9 cellular contexts compared by ENCODE assay signal in genomic region chr19:10390652-10391286, GRCh38. TPM values are rescaled to one million over a fixed set of nuclear protein-coding genes. Genes with fewer than 3 reads are reported as not detected.
DNase-seq lines count a peak whose midpoint lies in the region; ATAC-seq, FAIRE-seq and TF ChIP-seq lines count a peak whose summit lies in the region.
"Had no signal": no experiment of that assay in that cellular context is flagged by ENCODE, and none has a peak within 500 bp of the region (broad histone marks: within the 10 kb centered on the region; RNA-seq: fewer than 3 reads in every experiment).

No MANE protein-coding gene starts in this region.

- H3K4me3 ChIP-seq in PC-3 (ENCODE audit: low read length) = no peak overlapping the region
- H3K4me3 ChIP-seq in fibroblast of the aortic adventitia (ENCODE audit: low read depth, low read length) = no peak overlapping the region
- H3K4me3 ChIP-seq: SK-N-MC had no signal

- H3K27ac ChIP-seq in PC-3 (ENCODE audit: low read length) = no peak overlapping the region
- H3K27ac ChIP-seq: SK-N-MC had no signal

- POLR2A ChIA-PET in PC-3 (lab: Charles Lee; ENCODE audit: unreplicated experiment) = no interaction called here

- no peaks in the 10 kb centered on the region for H4K20me1 ChIP-seq in PC-3 (ENCODE audit: low read length)

- H3K36me3 ChIP-seq in PC-3 (ENCODE audit: low read depth, low read length) = peaks cover 28% of the 10 kb centered on the region

- ATAC-seq in PC-3 (peak; percentile 71), GM18520 (IDR thresholded peaks at IDR 0.05; ENCODE audit: unreplicated experiment) (no peak), HG03280 (IDR thresholded peaks at IDR 0.05; ENCODE audit: unreplicated experiment) (no peak)

- no peak overlapping the region for H2AFZ ChIP-seq in PC-3 (ENCODE audit: low read length)

- H3K4me2 ChIP-seq in PC-3 (ENCODE audit: low read length) = no peak overlapping the region

- intact Hi-C loops in PC-3 (cut with micrococcal nuclease) = no loop called here
- intact Hi-C loops in activated T-helper 1 cell treated with anti-CD3 and anti-CD28 coated beads, Interleukin-12 subunit alpha, Interleukin-12 subunit beta, Interleukin-2, Interleukin-4 antibody, amounts not matched to agents 30 ng/mL and 10 ng/mL and 1 ng/mL, durations not matched to agents 14 hours and 24 hours and 36 hours (cut with micrococcal nuclease) = loop anchor here (1.0 kb wide), 1 partner anchor 46 kb away; no protein-coding TSS in a partner anchor

- H3K9me2 ChIP-seq in PC-3 (replicated peaks; ENCODE audit: low read length) = no peaks in the 10 kb centered on the region

- H3K4me3 Mint-ChIP-seq in activated T-helper 1 cell treated with anti-CD3 and anti-CD28 coated beads, Interleukin-12 subunit alpha, Interleukin-12 subunit beta, Interleukin-2, Interleukin-4 antibody, amounts not matched to agents 30 ng/mL and 10 ng/mL and 1 ng/mL, durations not matched to agents 14 hours and 24 hours and 36 hours = no peak overlapping the region
- H3K4me3 Mint-ChIP-seq in osteocyte (ENCODE audit: unreplicated experiment) = no peak overlapping the region

- no TSS peak for BruUV-seq in PC-3 (replicated peaks; lab: Mats Ljungman, UMichigan)

- peak overlapping the region; percentile 40 for H3K27ac Mint-ChIP-seq in activated T-helper 1 cell treated with anti-CD3 and anti-CD28 coated beads, Interleukin-12 subunit alpha, Interleukin-12 subunit beta, Interleukin-2, Interleukin-4 antibody, amounts not matched to agents 30 ng/mL and 10 ng/mL and 1 ng/mL, durations not matched to agents 14 hours and 24 hours and 36 hours
- H3K27ac Mint-ChIP-seq in osteocyte (ENCODE audit: unreplicated experiment) = peak overlapping the region; percentile 1

- H3K27me3 Mint-ChIP-seq in activated T-helper 1 cell treated with anti-CD3 and anti-CD28 coated beads, Interleukin-12 subunit alpha, Interleukin-12 subunit beta, Interleukin-2, Interleukin-4 antibody, amounts not matched to agents 30 ng/mL and 10 ng/mL and 1 ng/mL, durations not matched to agents 14 hours and 24 hours and 36 hours (ENCODE audit: insufficient read depth) = no peaks in the 10 kb centered on the region
- H3K27me3 Mint-ChIP-seq in osteocyte (ENCODE audit: unreplicated experiment) = no peaks in the 10 kb centered on the region

- H3K4me1 ChIP-seq in PC-3 (ENCODE audit: insufficient read depth, low read length) = no peaks in the 10 kb centered on the region

- peak; percentile 70 for FAIRE-seq in HTR-8/SVneo (lab: Jason Lieb, UNC)

- H3K36me3 Mint-ChIP-seq in activated T-helper 1 cell treated with anti-CD3 and anti-CD28 coated beads, Interleukin-12 subunit alpha, Interleukin-12 subunit beta, Interleukin-2, Interleukin-4 antibody, amounts not matched to agents 30 ng/mL and 10 ng/mL and 1 ng/mL, durations not matched to agents 14 hours and 24 hours and 36 hours (ENCODE audit: low read depth) = peaks cover 26% of the 10 kb centered on the region
- peaks cover 16% of the 10 kb centered on the region for H3K36me3 Mint-ChIP-seq in osteocyte (ENCODE audit: unreplicated experiment)

- H3K9me3 Mint-ChIP-seq in activated T-helper 1 cell treated with anti-CD3 and anti-CD28 coated beads, Interleukin-12 subunit alpha, Interleukin-12 subunit beta, Interleukin-2, Interleukin-4 antibody, amounts not matched to agents 30 ng/mL and 10 ng/mL and 1 ng/mL, durations not matched to agents 14 hours and 24 hours and 36 hours = no peaks in the 10 kb centered on the region
- no peaks in the 10 kb centered on the region for H3K9me3 Mint-ChIP-seq in osteocyte (ENCODE audit: unreplicated experiment)

- DNase-seq in COR-L47 (lab: John Stamatoyannopoulos, UW) (peak; percentile 68), HTR-8/SVneo (ENCODE audit: insufficient read length, low spot score) (peak; percentile 78), PC-3 (peak; percentile 84), fibroblast of the aortic adventitia (ENCODE audit: low read depth) (peak; percentile 80), osteocyte (ENCODE audit: extremely low spot score, unreplicated experiment) (no peak)
- peak; percentile 47 for DNase-seq in activated T-helper 1 cell treated with anti-CD3 and anti-CD28 coated beads, Interleukin-12 subunit alpha, Interleukin-12 subunit beta, Interleukin-2, Interleukin-4 antibody, amounts not matched to agents 30 ng/mL and 10 ng/mL and 1 ng/mL, durations not matched to agents 14 hours and 24 hours and 36 hours (ENCODE audit: low spot score)

- no peaks in the 10 kb centered on the region for H3K27me3 ChIP-seq in PC-3 (ENCODE audit: low read length)

- no peaks in the 10 kb centered on the region for H3K9me3 ChIP-seq in PC-3 (ENCODE audit: low read length)

- peaks cover 11% of the 10 kb centered on the region for H3K4me1 Mint-ChIP-seq in activated T-helper 1 cell treated with anti-CD3 and anti-CD28 coated beads, Interleukin-12 subunit alpha, Interleukin-12 subunit beta, Interleukin-2, Interleukin-4 antibody, amounts not matched to agents 30 ng/mL and 10 ng/mL and 1 ng/mL, durations not matched to agents 14 hours and 24 hours and 36 hours (ENCODE audit: low read depth)
- no peaks in the 10 kb centered on the region for H3K4me1 Mint-ChIP-seq in osteocyte (ENCODE audit: unreplicated experiment)

- CTCF ChIA-PET in PC-3 (lab: Charles Lee) = interaction anchor here (0.5 to 1.9 kb wide), 7 partner anchors 56 to 256 kb away, joined by 3 to 23 read pairs (median 5); no protein-coding TSS in a partner anchor

- no peaks in the 10 kb centered on the region for H3F3A ChIP-seq in PC-3 (ENCODE audit: low read length, unreplicated experiment)

- no peaks in the 10 kb centered on the region for H3K79me2 ChIP-seq in PC-3 (ENCODE audit: low read length)

- no peak overlapping the region for H3K9ac ChIP-seq in PC-3 (ENCODE audit: low read length)

- TF ChIP-seq CTCF in PC-3 (conservative IDR thresholded peaks at IDR 0.05; ENCODE audit: low read depth, low read length) = peak; percentile 92
- peak; percentile 95 for TF ChIP-seq CTCF in fibroblast of the aortic adventitia (IDR thresholded peaks at IDR 0.05; ENCODE audit: insufficient read depth, low read length)
- peak; percentile 82 for TF ChIP-seq CTCF in osteocyte (IDR thresholded peaks at IDR 0.05)

RNA-seq across cellular contexts. Expression of gene TYK2, which starts 10.4 kb away (rescaled TPM):
- total RNA-seq in PC-3 (2014; rRNA removed) (177 and 201 TPM in 2 replicates), fibroblast of the aortic adventitia (ENCODE audit: low replicate concordance) (25.7 and 51.5 TPM in 2 replicates), osteocyte (117 and 136 TPM in 2 replicates)
- total RNA-seq in activated T-helper 1 cell treated with anti-CD3 and anti-CD28 coated beads, Interleukin-12 subunit alpha, Interleukin-12 subunit beta, Interleukin-2, Interleukin-4 antibody, amounts not matched to agents 30 ng/mL and 10 ng/mL and 1 ng/mL, durations not matched to agents 14 hours and 24 hours and 36 hours = 268 and 271 TPM in 2 replicates

RNA-seq across cellular contexts. Expression of gene CDC37, which starts 12.6 kb away (rescaled TPM):
- total RNA-seq in PC-3 (2014; rRNA removed) (560 and 709 TPM in 2 replicates), fibroblast of the aortic adventitia (ENCODE audit: low replicate concordance) (60.5 and 151 TPM in 2 replicates), osteocyte (143 and 148 TPM in 2 replicates)
- total RNA-seq in activated T-helper 1 cell treated with anti-CD3 and anti-CD28 coated beads, Interleukin-12 subunit alpha, Interleukin-12 subunit beta, Interleukin-2, Interleukin-4 antibody, amounts not matched to agents 30 ng/mL and 10 ng/mL and 1 ng/mL, durations not matched to agents 14 hours and 24 hours and 36 hours = 320 and 326 TPM in 2 replicates

RNA-seq across cellular contexts. Expression of gene PDE4A, which starts 29.6 kb away (rescaled TPM):
- 2.8 and 3.1 TPM in 2 replicates for total RNA-seq in PC-3 (2014; rRNA removed)
- 67.7 and 71.1 TPM in 2 replicates for total RNA-seq in activated T-helper 1 cell treated with anti-CD3 and anti-CD28 coated beads, Interleukin-12 subunit alpha, Interleukin-12 subunit beta, Interleukin-2, Interleukin-4 antibody, amounts not matched to agents 30 ng/mL and 10 ng/mL and 1 ng/mL, durations not matched to agents 14 hours and 24 hours and 36 hours
- 1.8 and 7.0 TPM in 2 replicates for total RNA-seq in fibroblast of the aortic adventitia (ENCODE audit: low replicate concordance)
- total RNA-seq in osteocyte = 12.4 and 12.7 TPM in 2 replicates

RNA-seq across cellular contexts. Expression of gene ICAM3, which starts 51.3 kb away (rescaled TPM):
- 37.7 and 46.9 TPM in 2 replicates for total RNA-seq in PC-3 (2014; rRNA removed)
- 107 and 114 TPM in 2 replicates for total RNA-seq in activated T-helper 1 cell treated with anti-CD3 and anti-CD28 coated beads, Interleukin-12 subunit alpha, Interleukin-12 subunit beta, Interleukin-2, Interleukin-4 antibody, amounts not matched to agents 30 ng/mL and 10 ng/mL and 1 ng/mL, durations not matched to agents 14 hours and 24 hours and 36 hours
- 1.3 and 8.5 TPM in 2 replicates for total RNA-seq in fibroblast of the aortic adventitia (ENCODE audit: low replicate concordance)
- 7.2 and 9.8 TPM in 2 replicates for total RNA-seq in osteocyte

RNA-seq across cellular contexts. Expression of gene RAVER1, which starts 57.4 kb away (rescaled TPM):
- total RNA-seq in PC-3 (2014; rRNA removed) (62.4 and 81.8 TPM in 2 replicates), fibroblast of the aortic adventitia (ENCODE audit: low replicate concordance) (6.5 and 12.0 TPM in 2 replicates), osteocyte (36.8 and 45.8 TPM in 2 replicates)
- total RNA-seq in activated T-helper 1 cell treated with anti-CD3 and anti-CD28 coated beads, Interleukin-12 subunit alpha, Interleukin-12 subunit beta, Interleukin-2, Interleukin-4 antibody, amounts not matched to agents 30 ng/mL and 10 ng/mL and 1 ng/mL, durations not matched to agents 14 hours and 24 hours and 36 hours = 92.5 and 92.8 TPM in 2 replicates
